3 cellular contexts compared by ENCODE assay signal in the genomic region with DNA sequence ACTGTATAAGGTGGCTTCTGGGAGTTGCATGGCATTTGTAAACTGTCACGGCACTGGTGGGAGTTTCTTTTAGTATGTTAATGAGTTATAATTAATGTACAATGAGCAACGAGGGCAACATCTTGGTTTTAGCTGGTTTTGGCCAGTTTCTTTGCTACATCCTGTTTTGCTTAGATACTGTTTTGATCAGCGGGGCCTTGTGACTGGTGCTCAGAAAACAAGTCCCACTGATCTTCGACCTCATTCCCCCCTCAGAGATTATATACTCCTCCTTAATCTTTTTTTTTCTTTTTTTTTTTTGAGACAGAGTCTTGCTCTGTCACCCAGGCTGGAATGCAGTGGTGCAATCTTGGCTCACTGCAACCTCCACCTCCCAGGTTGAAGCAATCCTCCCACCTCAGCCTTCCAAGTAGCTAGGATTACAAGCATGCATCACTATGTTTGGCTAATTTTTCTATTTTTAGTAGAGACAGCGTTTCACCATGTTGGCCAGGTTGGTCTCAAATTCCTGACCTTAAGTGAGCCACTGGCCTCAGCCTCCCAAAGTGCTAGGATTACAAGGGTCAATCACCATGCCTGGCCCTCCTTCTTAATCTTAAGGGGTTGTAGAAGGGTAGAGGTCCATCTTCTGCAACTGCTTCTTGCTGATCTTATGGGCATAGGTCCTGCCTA.
TF ChIP-seq lines count a peak whose summit lies in the region.

No MANE protein-coding gene starts in this region.

TF ChIP-seq in A549, 52 proteins besides CTCF, POLR2A, EP300 and RAD21:
- no peak for TF ChIP-seq BHLHE40 (IDR thresholded peaks at IDR 0.05; ENCODE audit: low read depth, low read length)
- no peak for TF ChIP-seq MYC (IDR thresholded peaks at IDR 0.05; ENCODE audit: borderline replicate concordance, low read length)
- no peak for TF ChIP-seq NR3C1 (IDR thresholded peaks at IDR 0.05)
- no peak for TF ChIP-seq ZNF302 (CRISPR knock-in tag; IDR thresholded peaks at IDR 0.05)
- TF ChIP-seq, protein P1, sequence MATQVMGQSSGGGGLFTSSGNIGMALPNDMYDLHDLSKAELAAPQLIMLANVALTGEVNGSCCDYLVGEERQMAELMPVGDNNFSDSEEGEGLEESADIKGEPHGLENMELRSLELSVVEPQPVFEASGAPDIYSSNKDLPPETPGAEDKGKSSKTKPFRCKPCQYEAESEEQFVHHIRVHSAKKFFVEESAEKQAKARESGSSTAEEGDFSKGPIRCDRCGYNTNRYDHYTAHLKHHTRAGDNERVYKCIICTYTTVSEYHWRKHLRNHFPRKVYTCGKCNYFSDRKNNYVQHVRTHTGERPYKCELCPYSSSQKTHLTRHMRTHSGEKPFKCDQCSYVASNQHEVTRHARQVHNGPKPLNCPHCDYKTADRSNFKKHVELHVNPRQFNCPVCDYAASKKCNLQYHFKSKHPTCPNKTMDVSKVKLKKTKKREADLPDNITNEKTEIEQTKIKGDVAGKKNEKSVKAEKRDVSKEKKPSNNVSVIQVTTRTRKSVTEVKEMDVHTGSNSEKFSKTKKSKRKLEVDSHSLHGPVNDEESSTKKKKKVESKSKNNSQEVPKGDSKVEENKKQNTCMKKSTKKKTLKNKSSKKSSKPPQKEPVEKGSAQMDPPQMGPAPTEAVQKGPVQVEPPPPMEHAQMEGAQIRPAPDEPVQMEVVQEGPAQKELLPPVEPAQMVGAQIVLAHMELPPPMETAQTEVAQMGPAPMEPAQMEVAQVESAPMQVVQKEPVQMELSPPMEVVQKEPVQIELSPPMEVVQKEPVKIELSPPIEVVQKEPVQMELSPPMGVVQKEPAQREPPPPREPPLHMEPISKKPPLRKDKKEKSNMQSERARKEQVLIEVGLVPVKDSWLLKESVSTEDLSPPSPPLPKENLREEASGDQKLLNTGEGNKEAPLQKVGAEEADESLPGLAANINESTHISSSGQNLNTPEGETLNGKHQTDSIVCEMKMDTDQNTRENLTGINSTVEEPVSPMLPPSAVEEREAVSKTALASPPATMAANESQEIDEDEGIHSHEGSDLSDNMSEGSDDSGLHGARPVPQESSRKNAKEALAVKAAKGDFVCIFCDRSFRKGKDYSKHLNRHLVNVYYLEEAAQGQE (IDR thresholded peaks at IDR 0.05), result no peak
- TF ChIP-seq ZSCAN20 (CRISPR knock-in tag; IDR thresholded peaks at IDR 0.05), result no peak
- no peak for TF ChIP-seq POLR2AphosphoS2 (conservative IDR thresholded peaks at IDR 0.05; ENCODE audit: low read length)
- TF ChIP-seq RFX5 (IDR thresholded peaks at IDR 0.05), result no peak
- no peak for TF ChIP-seq MAZ (IDR thresholded peaks at IDR 0.05; ENCODE audit: borderline replicate concordance, low read depth, low read length)
- no peak for TF ChIP-seq RNF2 (IDR thresholded peaks at IDR 0.05; ENCODE audit: borderline replicate concordance, low read depth)
- no peak for TF ChIP-seq PHF8 (IDR thresholded peaks at IDR 0.05; ENCODE audit: borderline replicate concordance, low read depth)
- no peak for TF ChIP-seq EHMT2 (IDR thresholded peaks at IDR 0.05; ENCODE audit: low read depth)
- no peak for TF ChIP-seq CHD4 (IDR thresholded peaks at IDR 0.05; ENCODE audit: borderline replicate concordance)
- TF ChIP-seq NFE2L2 (conservative IDR thresholded peaks at IDR 0.05; ENCODE audit: low read length), result no peak
- TF ChIP-seq, protein P2, sequence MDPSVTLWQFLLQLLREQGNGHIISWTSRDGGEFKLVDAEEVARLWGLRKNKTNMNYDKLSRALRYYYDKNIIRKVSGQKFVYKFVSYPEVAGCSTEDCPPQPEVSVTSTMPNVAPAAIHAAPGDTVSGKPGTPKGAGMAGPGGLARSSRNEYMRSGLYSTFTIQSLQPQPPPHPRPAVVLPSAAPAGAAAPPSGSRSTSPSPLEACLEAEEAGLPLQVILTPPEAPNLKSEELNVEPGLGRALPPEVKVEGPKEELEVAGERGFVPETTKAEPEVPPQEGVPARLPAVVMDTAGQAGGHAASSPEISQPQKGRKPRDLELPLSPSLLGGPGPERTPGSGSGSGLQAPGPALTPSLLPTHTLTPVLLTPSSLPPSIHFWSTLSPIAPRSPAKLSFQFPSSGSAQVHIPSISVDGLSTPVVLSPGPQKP (IDR thresholded peaks at IDR 0.05; ENCODE audit: low read depth, low read length), result no peak
- no peak for TF ChIP-seq RCOR1 (IDR thresholded peaks at IDR 0.05; ENCODE audit: low read depth, low read length)
- TF ChIP-seq KDM1A (IDR thresholded peaks at IDR 0.05; ENCODE audit: low read depth), result no peak

TF ChIP-seq in K562, 482 proteins besides CTCF, POLR2A, EP300 and RAD21:
- TF ChIP-seq CEBPB (tag; IDR thresholded peaks at IDR 0.05) (no peak), KLF13 (tag; IDR thresholded peaks at IDR 0.05; ENCODE audit: borderline replicate concordance, low read depth) (no peak), RHOXF2B (CRISPR knock-in tag; conservative IDR thresholded peaks at IDR 0.05) (no peak), HDAC6 (IDR thresholded peaks at IDR 0.05; ENCODE audit: low read depth, low read length) (no peak)
- TF ChIP-seq, protein P3, sequence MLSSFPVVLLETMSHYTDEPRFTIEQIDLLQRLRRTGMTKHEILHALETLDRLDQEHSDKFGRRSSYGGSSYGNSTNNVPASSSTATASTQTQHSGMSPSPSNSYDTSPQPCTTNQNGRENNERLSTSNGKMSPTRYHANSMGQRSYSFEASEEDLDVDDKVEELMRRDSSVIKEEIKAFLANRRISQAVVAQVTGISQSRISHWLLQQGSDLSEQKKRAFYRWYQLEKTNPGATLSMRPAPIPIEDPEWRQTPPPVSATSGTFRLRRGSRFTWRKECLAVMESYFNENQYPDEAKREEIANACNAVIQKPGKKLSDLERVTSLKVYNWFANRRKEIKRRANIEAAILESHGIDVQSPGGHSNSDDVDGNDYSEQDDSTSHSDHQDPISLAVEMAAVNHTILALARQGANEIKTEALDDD (IDR thresholded peaks at IDR 0.05), result no peak

TF ChIP-seq in HEK293T, 16 proteins besides CTCF, POLR2A, EP300 and RAD21:
- TF ChIP-seq FOXK2 (IDR thresholded peaks at IDR 0.05) (no peak), SUZ12 (IDR thresholded peaks at IDR 0.05) (no peak), HDGF (IDR thresholded peaks at IDR 0.05; ENCODE audit: borderline replicate concordance) (no peak)
